ENCODE assay signal across 30 cellular contexts in the genomic region with DNA sequence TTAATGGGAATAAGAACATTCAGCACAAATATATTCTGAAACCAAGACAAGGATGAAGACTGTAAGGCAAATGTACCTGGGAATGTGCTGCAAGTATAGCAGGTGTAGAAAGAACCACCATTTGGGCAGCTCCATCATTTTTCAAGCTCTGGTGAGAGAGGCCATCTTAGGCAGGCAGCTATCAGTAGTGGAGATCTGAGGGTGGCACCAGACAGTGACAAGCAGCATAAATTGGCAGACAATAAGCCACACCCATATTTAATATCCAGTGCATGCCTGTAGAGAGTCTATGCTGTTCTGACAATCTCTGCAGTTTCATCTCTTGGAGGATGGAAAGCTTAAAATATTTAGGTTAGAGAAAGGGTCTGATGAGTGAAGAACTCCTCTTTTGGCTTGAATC.
"Had no signal": no experiment of that assay in that cellular context is flagged by ENCODE, and none has a peak within 500 bp of the region (broad histone marks: within the 10 kb centered on the region; RNA-seq: fewer than 3 reads in every experiment).

No MANE protein-coding gene starts in this region.

- H3K9me3 Mint-ChIP-seq: activated CD4-positive, alpha-beta memory T cell treated with anti-CD3 and anti-CD28 coated beads for 36 hours; activated CD4-positive, alpha-beta T cell treated with anti-CD3 and anti-CD28 coated beads, Interleukin-2, amount 10 ng/mL, durations not matched to agents 24 days and 14 days; activated naive CD4-positive, alpha-beta T cell treated with anti-CD3 and anti-CD28 coated beads for 36 hours; activated naive CD4-positive, alpha-beta T cell treated with anti-CD3 and anti-CD28 coated beads, Interleukin-2, amount 50 U/mL, for 24 hours; activated naive CD8-positive, alpha-beta T cell treated with anti-CD3 and anti-CD28 coated beads for 36 hours; activated naive CD8-positive, alpha-beta T cell treated with anti-CD3 and anti-CD28 coated beads, Interleukin-2, amount 50 U/mL, for 24 hours; activated T-helper 1 cell treated with anti-CD3 and anti-CD28 coated beads, Interleukin-12 subunit alpha, Interleukin-12 subunit beta, Interleukin-2, Interleukin-4 antibody, amounts not matched to agents 30 ng/mL and 10 ng/mL and 1 ng/mL, durations not matched to agents 14 hours and 24 hours and 36 hours; activated T-helper 2 cell treated with anti-CD3 and anti-CD28 coated beads, Interferon-gamma antibody, Interleukin-2, Interleukin-4, amounts not matched to agents 10 μg/mL and 5 μg/mL and 100 μg/mL, durations not matched to agents 14 hours and 24 hours and 36 hours; effector memory CD8-positive, alpha-beta T cell had no signal

- H3K9me3 ChIP-seq: adrenal gland, body of pancreas, esophagus squamous epithelium, gastroesophageal sphincter had no signal

- H3K36me3 Mint-ChIP-seq: activated CD4-positive, alpha-beta memory T cell treated with anti-CD3 and anti-CD28 coated beads for 36 hours; activated CD8-positive, alpha-beta memory T cell treated with anti-CD3 and anti-CD28 coated beads, Interleukin-2, amount 10 ng/mL, durations not matched to agents 7 days and 5 days; activated naive CD4-positive, alpha-beta T cell treated with anti-CD3 and anti-CD28 coated beads, Interleukin-2, amount 50 U/mL, for 24 hours; activated naive CD8-positive, alpha-beta T cell treated with anti-CD3 and anti-CD28 coated beads for 36 hours had no signal

- H3K4me1 ChIP-seq: adrenal gland, body of pancreas, gastroesophageal sphincter had no signal

- FAIRE-seq: colon had no signal

- H3K27me3 Mint-ChIP-seq: activated CD4-positive, alpha-beta T cell treated with anti-CD3 and anti-CD28 coated beads for 36 hours; activated naive CD4-positive, alpha-beta T cell treated with anti-CD3 and anti-CD28 coated beads, Interleukin-2, amount 50 U/mL, for 24 hours; activated naive CD8-positive, alpha-beta T cell treated with anti-CD3 and anti-CD28 coated beads for 36 hours had no signal

- H3K4me1 Mint-ChIP-seq: activated CD4-positive, alpha-beta T cell treated with anti-CD3 and anti-CD28 coated beads for 36 hours; activated CD4-positive, alpha-beta T cell treated with anti-CD3 and anti-CD28 coated beads, Interleukin-2, amount 10 ng/mL, durations not matched to agents 24 days and 14 days; activated CD8-positive, alpha-beta memory T cell treated with anti-CD3 and anti-CD28 coated beads, Interleukin-2, amount 10 ng/mL, durations not matched to agents 7 days and 5 days; activated naive CD4-positive, alpha-beta T cell treated with anti-CD3 and anti-CD28 coated beads, Interleukin-2, amount 50 U/mL, for 24 hours; activated naive CD8-positive, alpha-beta T cell treated with anti-CD3 and anti-CD28 coated beads for 36 hours; activated naive CD8-positive, alpha-beta T cell treated with anti-CD3 and anti-CD28 coated beads, Interleukin-2, amount 50 U/mL, for 24 hours had no signal

- H3K36me3 ChIP-seq: adrenal gland, esophagus squamous epithelium, gastroesophageal sphincter had no signal

- ATAC-seq: activated CD4-positive, alpha-beta T cell treated with anti-CD3 and anti-CD28 coated beads for 36 hours; activated CD8-positive, alpha-beta memory T cell treated with anti-CD3 and anti-CD28 coated beads, Interleukin-2, amount 10 ng/mL, durations not matched to agents 7 days and 5 days; activated CD8-positive, alpha-beta T cell treated with anti-CD3 and anti-CD28 coated beads, Interleukin-2, amount 10 ng/mL, durations not matched to agents 7 days and 5 days; activated naive CD8-positive, alpha-beta T cell treated with anti-CD3 and anti-CD28 coated beads, Interleukin-2, amount 50 U/mL, for 24 hours; body of pancreas; effector memory CD8-positive, alpha-beta T cell; gastroesophageal sphincter had no signal

- H3K4me3 ChIP-seq: adrenal gland, body of pancreas, esophagus squamous epithelium, gastroesophageal sphincter had no signal

- DNase-seq: activated CD4-positive, alpha-beta memory T cell treated with anti-CD3 and anti-CD28 coated beads for 36 hours; activated CD4-positive, alpha-beta T cell treated with anti-CD3 and anti-CD28 coated beads for 36 hours; activated CD4-positive, alpha-beta T cell treated with anti-CD3 and anti-CD28 coated beads, Interleukin-2, amount 10 ng/mL, durations not matched to agents 24 days and 14 days; activated CD4-positive, CD25-positive, alpha-beta regulatory T cell; activated CD4-positive, CD25-positive, alpha-beta regulatory T cell treated with anti-CD3 and anti-CD28 coated beads, Interleukin-2, amount 50 U/mL, for 72 hours; activated CD8-positive, alpha-beta memory T cell treated with anti-CD3 and anti-CD28 coated beads, Interleukin-2, amount 10 ng/mL, durations not matched to agents 7 days and 5 days; activated CD8-positive, alpha-beta memory T cell treated with anti-CD3 and anti-CD28 coated beads, Interleukin-2, amount 50 U/mL, for 4 hours; activated CD8-positive, alpha-beta T cell treated with anti-CD3 and anti-CD28 coated beads, Interleukin-2, amount 10 ng/mL, durations not matched to agents 7 days and 5 days; activated effector memory CD4-positive, alpha-beta T cell treated with anti-CD3 and anti-CD28 coated beads, Interleukin-2, amount 50 U/mL, for 16 hours; activated naive CD4-positive, alpha-beta T cell treated with anti-CD3 and anti-CD28 coated beads for 36 hours; activated naive CD8-positive, alpha-beta T cell treated with anti-CD3 and anti-CD28 coated beads for 36 hours; activated naive CD8-positive, alpha-beta T cell treated with anti-CD3 and anti-CD28 coated beads, Interleukin-2, amount 50 U/mL, for 24 hours; activated T-cell treated with anti-CD3 and anti-CD28 coated beads, Interleukin-2, amount 50 U/mL, for 1 hour; activated T-cell treated with anti-CD3 and anti-CD28 coated beads, Interleukin-2, amount 50 U/mL, for 48 hours; adrenal gland; amygdala; aorta; body of pancreas; caudate nucleus; cortex of kidney; dermis blood vessel endothelial cell; effector CD4-positive, alpha-beta T cell; effector memory CD8-positive, alpha-beta T cell; esophagus squamous epithelium; foreskin melanocyte had no signal

- H3K27ac Mint-ChIP-seq: activated CD4-positive, alpha-beta memory T cell treated with anti-CD3 and anti-CD28 coated beads for 36 hours; activated CD4-positive, alpha-beta T cell treated with anti-CD3 and anti-CD28 coated beads for 36 hours; activated CD4-positive, alpha-beta T cell treated with anti-CD3 and anti-CD28 coated beads, Interleukin-2, amount 10 ng/mL, durations not matched to agents 24 days and 14 days; activated CD8-positive, alpha-beta memory T cell treated with anti-CD3 and anti-CD28 coated beads, Interleukin-2, amount 10 ng/mL, durations not matched to agents 7 days and 5 days; activated CD8-positive, alpha-beta T cell treated with anti-CD3 and anti-CD28 coated beads, Interleukin-2, amount 10 ng/mL, durations not matched to agents 7 days and 5 days; activated naive CD4-positive, alpha-beta T cell treated with anti-CD3 and anti-CD28 coated beads for 36 hours; activated naive CD4-positive, alpha-beta T cell treated with anti-CD3 and anti-CD28 coated beads, Interleukin-2, amount 50 U/mL, for 24 hours; activated naive CD8-positive, alpha-beta T cell treated with anti-CD3 and anti-CD28 coated beads for 36 hours; activated naive CD8-positive, alpha-beta T cell treated with anti-CD3 and anti-CD28 coated beads, Interleukin-2, amount 50 U/mL, for 24 hours; activated T-helper 1 cell treated with anti-CD3 and anti-CD28 coated beads, Interleukin-12 subunit alpha, Interleukin-12 subunit beta, Interleukin-2, Interleukin-4 antibody, amounts not matched to agents 30 ng/mL and 10 ng/mL and 1 ng/mL, durations not matched to agents 14 hours and 24 hours and 36 hours; activated T-helper 2 cell treated with anti-CD3 and anti-CD28 coated beads, Interferon-gamma antibody, Interleukin-2, Interleukin-4, amounts not matched to agents 10 μg/mL and 5 μg/mL and 100 μg/mL, durations not matched to agents 14 hours and 24 hours and 36 hours; effector memory CD8-positive, alpha-beta T cell had no signal

- H3K27ac ChIP-seq: adrenal gland, body of pancreas, esophagus squamous epithelium, gastroesophageal sphincter had no signal

- H3K4me3 Mint-ChIP-seq: activated CD4-positive, alpha-beta memory T cell treated with anti-CD3 and anti-CD28 coated beads for 36 hours; activated CD4-positive, alpha-beta T cell treated with anti-CD3 and anti-CD28 coated beads for 36 hours; activated CD4-positive, alpha-beta T cell treated with anti-CD3 and anti-CD28 coated beads, Interleukin-2, amount 10 ng/mL, durations not matched to agents 24 days and 14 days; activated CD8-positive, alpha-beta memory T cell treated with anti-CD3 and anti-CD28 coated beads, Interleukin-2, amount 10 ng/mL, durations not matched to agents 7 days and 5 days; activated CD8-positive, alpha-beta T cell treated with anti-CD3 and anti-CD28 coated beads, Interleukin-2, amount 10 ng/mL, durations not matched to agents 7 days and 5 days; activated naive CD4-positive, alpha-beta T cell treated with anti-CD3 and anti-CD28 coated beads for 36 hours; activated naive CD4-positive, alpha-beta T cell treated with anti-CD3 and anti-CD28 coated beads, Interleukin-2, amount 50 U/mL, for 24 hours; activated naive CD8-positive, alpha-beta T cell treated with anti-CD3 and anti-CD28 coated beads for 36 hours; activated naive CD8-positive, alpha-beta T cell treated with anti-CD3 and anti-CD28 coated beads, Interleukin-2, amount 50 U/mL, for 24 hours; activated T-helper 1 cell treated with anti-CD3 and anti-CD28 coated beads, Interleukin-12 subunit alpha, Interleukin-12 subunit beta, Interleukin-2, Interleukin-4 antibody, amounts not matched to agents 30 ng/mL and 10 ng/mL and 1 ng/mL, durations not matched to agents 14 hours and 24 hours and 36 hours; effector memory CD8-positive, alpha-beta T cell had no signal

- H3K27me3 ChIP-seq: adrenal gland, body of pancreas, esophagus squamous epithelium, gastroesophageal sphincter had no signal
